In the genomic region with DNA sequence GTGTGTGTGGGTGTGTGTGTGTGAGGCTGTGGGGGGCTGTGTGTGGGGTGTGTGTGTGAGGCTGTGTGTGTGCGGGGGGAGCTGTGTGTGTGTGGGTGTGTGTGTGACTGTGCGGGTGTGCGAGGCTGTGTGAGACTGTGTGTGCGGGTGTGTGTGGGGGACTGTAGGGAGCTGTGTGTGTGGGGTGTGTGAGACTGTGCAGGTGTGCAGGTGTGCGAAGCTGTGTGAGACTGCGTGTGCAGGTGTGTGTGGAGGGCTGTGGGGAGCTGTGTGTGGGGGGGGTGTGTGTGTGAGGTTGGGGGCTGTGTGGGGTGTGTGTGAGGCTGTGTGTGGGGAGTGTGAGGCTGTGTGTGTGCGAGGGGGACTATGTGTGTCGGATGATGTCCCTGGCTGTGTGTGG, we compare ENCODE assay signal across 1 cellular context.
A peak's percentile ranks its signal among the peaks of the same experiment; 100 is the strongest.
TF ChIP-seq lines count a peak whose summit lies in the region.

No MANE protein-coding gene starts in this region.

TF ChIP-seq in HEK293, 187 proteins besides CTCF, POLR2A, EP300 and RAD21 (continued from another document and continues in another):
- TF ChIP-seq ZNF692 (tag by site-specific recombination; IDR thresholded peaks at IDR 0.05): no peak
- no peak for TF ChIP-seq ZNF239 (tag by site-specific recombination; IDR thresholded peaks at IDR 0.05)
- no peak for TF ChIP-seq ZBTB11 (tag by site-specific recombination; conservative IDR thresholded peaks at IDR 0.05; ENCODE audit: low read depth)
- TF ChIP-seq ZNF521 (tag by site-specific recombination; IDR thresholded peaks at IDR 0.05): no peak
- TF ChIP-seq, protein P1, sequence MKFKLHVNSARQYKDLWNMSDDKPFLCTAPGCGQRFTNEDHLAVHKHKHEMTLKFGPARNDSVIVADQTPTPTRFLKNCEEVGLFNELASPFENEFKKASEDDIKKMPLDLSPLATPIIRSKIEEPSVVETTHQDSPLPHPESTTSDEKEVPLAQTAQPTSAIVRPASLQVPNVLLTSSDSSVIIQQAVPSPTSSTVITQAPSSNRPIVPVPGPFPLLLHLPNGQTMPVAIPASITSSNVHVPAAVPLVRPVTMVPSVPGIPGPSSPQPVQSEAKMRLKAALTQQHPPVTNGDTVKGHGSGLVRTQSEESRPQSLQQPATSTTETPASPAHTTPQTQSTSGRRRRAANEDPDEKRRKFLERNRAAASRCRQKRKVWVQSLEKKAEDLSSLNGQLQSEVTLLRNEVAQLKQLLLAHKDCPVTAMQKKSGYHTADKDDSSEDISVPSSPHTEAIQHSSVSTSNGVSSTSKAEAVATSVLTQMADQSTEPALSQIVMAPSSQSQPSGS (tag by site-specific recombination; IDR thresholded peaks at IDR 0.05; ENCODE audit: low read depth): no peak
- no peak for TF ChIP-seq ZNF423 (tag by site-specific recombination; IDR thresholded peaks at IDR 0.05)
- 0 out of 2 replicates have a peak, but pooled peaks have one; percentile 26 for TF ChIP-seq ZBTB10 (tag by site-specific recombination; IDR thresholded peaks at IDR 0.05)
- TF ChIP-seq SP7 (tag by site-specific recombination; IDR thresholded peaks at IDR 0.05): no peak
- TF ChIP-seq ZNF112 (tag by site-specific recombination; IDR thresholded peaks at IDR 0.05): no peak
- peak; percentile 36; the same call in 1 of the 2 replicates for TF ChIP-seq EGR2 (tag by site-specific recombination; IDR thresholded peaks at IDR 0.05; ENCODE audit: low read depth)
- no peak for TF ChIP-seq ZNF610 (tag by site-specific recombination; IDR thresholded peaks at IDR 0.05; ENCODE audit: borderline replicate concordance)
- no peak for TF ChIP-seq ZNF391 (tag by site-specific recombination; IDR thresholded peaks at IDR 0.05; ENCODE audit: borderline replicate concordance, low read depth)
- TF ChIP-seq, protein P2, sequence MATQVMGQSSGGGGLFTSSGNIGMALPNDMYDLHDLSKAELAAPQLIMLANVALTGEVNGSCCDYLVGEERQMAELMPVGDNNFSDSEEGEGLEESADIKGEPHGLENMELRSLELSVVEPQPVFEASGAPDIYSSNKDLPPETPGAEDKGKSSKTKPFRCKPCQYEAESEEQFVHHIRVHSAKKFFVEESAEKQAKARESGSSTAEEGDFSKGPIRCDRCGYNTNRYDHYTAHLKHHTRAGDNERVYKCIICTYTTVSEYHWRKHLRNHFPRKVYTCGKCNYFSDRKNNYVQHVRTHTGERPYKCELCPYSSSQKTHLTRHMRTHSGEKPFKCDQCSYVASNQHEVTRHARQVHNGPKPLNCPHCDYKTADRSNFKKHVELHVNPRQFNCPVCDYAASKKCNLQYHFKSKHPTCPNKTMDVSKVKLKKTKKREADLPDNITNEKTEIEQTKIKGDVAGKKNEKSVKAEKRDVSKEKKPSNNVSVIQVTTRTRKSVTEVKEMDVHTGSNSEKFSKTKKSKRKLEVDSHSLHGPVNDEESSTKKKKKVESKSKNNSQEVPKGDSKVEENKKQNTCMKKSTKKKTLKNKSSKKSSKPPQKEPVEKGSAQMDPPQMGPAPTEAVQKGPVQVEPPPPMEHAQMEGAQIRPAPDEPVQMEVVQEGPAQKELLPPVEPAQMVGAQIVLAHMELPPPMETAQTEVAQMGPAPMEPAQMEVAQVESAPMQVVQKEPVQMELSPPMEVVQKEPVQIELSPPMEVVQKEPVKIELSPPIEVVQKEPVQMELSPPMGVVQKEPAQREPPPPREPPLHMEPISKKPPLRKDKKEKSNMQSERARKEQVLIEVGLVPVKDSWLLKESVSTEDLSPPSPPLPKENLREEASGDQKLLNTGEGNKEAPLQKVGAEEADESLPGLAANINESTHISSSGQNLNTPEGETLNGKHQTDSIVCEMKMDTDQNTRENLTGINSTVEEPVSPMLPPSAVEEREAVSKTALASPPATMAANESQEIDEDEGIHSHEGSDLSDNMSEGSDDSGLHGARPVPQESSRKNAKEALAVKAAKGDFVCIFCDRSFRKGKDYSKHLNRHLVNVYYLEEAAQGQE (tag by site-specific recombination; IDR thresholded peaks at IDR 0.05): no peak
- TF ChIP-seq ZNF518A (tag by site-specific recombination; conservative IDR thresholded peaks at IDR 0.05; ENCODE audit: low read depth): no peak
- 0 out of 2 replicates have a peak, but pooled peaks have one; percentile 35 for TF ChIP-seq ZNF266 (tag by site-specific recombination; IDR thresholded peaks at IDR 0.05; ENCODE audit: low read depth)
- TF ChIP-seq GLIS2 (tag by site-specific recombination; IDR thresholded peaks at IDR 0.05): no peak
- TF ChIP-seq TCF7L2 (IDR thresholded peaks at IDR 0.05; ENCODE audit: borderline replicate concordance, low read depth, low read length): no peak
- TF ChIP-seq ZNF580 (tag by site-specific recombination; IDR thresholded peaks at IDR 0.05): no peak
- TF ChIP-seq, protein P3, sequence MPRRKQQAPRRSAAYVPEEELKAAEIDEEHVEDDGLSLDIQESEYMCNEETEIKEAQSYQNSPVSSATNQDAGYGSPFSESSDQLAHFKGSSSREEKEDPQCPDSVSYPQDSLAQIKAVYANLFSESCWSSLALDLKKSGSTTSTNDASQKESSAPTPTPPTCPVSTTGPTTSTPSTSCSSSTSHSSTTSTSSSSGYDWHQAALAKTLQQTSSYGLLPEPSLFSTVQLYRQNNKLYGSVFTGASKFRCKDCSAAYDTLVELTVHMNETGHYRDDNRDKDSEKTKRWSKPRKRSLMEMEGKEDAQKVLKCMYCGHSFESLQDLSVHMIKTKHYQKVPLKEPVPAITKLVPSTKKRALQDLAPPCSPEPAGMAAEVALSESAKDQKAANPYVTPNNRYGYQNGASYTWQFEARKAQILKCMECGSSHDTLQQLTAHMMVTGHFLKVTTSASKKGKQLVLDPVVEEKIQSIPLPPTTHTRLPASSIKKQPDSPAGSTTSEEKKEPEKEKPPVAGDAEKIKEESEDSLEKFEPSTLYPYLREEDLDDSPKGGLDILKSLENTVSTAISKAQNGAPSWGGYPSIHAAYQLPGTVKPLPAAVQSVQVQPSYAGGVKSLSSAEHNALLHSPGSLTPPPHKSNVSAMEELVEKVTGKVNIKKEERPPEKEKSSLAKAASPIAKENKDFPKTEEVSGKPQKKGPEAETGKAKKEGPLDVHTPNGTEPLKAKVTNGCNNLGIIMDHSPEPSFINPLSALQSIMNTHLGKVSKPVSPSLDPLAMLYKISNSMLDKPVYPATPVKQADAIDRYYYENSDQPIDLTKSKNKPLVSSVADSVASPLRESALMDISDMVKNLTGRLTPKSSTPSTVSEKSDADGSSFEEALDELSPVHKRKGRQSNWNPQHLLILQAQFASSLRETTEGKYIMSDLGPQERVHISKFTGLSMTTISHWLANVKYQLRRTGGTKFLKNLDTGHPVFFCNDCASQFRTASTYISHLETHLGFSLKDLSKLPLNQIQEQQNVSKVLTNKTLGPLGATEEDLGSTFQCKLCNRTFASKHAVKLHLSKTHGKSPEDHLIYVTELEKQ (tag by site-specific recombination; IDR thresholded peaks at IDR 0.05; ENCODE audit: borderline replicate concordance): no peak
- no peak for TF ChIP-seq ZNF416 (tag by site-specific recombination; IDR thresholded peaks at IDR 0.05)
- TF ChIP-seq KLF10 (tag by site-specific recombination; IDR thresholded peaks at IDR 0.05): no peak
- TF ChIP-seq, protein P4, sequence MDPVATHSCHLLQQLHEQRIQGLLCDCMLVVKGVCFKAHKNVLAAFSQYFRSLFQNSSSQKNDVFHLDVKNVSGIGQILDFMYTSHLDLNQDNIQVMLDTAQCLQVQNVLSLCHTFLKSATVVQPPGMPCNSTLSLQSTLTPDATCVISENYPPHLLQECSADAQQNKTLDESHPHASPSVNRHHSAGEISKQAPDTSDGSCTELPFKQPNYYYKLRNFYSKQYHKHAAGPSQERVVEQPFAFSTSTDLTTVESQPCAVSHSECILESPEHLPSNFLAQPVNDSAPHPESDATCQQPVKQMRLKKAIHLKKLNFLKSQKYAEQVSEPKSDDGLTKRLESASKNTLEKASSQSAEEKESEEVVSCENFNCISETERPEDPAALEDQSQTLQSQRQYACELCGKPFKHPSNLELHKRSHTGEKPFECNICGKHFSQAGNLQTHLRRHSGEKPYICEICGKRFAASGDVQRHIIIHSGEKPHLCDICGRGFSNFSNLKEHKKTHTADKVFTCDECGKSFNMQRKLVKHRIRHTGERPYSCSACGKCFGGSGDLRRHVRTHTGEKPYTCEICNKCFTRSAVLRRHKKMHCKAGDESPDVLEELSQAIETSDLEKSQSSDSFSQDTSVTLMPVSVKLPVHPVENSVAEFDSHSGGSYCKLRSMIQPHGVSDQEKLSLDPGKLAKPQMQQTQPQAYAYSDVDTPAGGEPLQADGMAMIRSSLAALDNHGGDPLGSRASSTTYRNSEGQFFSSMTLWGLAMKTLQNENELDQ (tag by site-specific recombination; IDR thresholded peaks at IDR 0.05; ENCODE audit: low read depth): no peak
